Comparison of ENCODE assay signal across 8 cellular contexts in the genomic region with DNA sequence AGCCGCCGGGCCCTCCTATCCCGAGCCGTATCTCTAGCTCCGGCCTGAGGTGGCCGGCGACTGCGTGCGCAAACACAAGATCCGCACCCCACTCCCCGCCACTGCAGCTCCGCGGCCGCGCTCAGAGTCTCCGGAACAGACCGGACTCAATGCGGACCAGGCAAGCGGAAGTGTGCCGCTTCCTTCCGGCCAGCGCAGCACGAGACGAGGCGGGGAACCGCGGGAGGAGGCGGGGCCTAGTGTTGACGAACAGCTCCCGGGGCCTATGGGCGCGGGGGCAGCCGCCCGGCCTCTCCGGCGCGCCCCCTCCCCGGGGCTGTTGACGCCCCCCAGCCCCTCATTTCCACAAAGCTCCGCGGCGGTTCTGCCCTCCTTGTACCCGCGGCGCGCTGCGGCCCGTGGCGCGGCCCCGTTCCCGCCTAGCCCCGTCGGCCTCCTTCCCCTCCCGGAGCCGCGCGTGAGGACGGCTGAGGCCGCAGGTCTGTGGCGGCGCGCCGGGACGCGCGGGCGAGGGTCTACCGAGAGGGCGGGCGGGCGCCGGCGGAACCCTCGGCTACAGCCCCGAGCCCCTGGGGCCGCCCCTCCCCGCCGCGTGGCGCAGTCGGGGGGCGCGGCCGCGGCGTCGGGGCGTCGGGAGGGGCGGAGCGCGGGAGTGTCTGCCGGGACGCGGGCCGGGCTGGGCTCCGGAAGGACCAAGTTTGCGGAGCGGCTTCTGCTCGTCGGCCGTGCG. TPM values are rescaled to one million over a fixed set of nuclear protein-coding genes. Genes with fewer than 3 reads are reported as not detected.
DNase-seq lines count a peak whose midpoint lies in the region; ATAC-seq, FAIRE-seq and TF ChIP-seq lines count a peak whose summit lies in the region.

A gene with protein sequence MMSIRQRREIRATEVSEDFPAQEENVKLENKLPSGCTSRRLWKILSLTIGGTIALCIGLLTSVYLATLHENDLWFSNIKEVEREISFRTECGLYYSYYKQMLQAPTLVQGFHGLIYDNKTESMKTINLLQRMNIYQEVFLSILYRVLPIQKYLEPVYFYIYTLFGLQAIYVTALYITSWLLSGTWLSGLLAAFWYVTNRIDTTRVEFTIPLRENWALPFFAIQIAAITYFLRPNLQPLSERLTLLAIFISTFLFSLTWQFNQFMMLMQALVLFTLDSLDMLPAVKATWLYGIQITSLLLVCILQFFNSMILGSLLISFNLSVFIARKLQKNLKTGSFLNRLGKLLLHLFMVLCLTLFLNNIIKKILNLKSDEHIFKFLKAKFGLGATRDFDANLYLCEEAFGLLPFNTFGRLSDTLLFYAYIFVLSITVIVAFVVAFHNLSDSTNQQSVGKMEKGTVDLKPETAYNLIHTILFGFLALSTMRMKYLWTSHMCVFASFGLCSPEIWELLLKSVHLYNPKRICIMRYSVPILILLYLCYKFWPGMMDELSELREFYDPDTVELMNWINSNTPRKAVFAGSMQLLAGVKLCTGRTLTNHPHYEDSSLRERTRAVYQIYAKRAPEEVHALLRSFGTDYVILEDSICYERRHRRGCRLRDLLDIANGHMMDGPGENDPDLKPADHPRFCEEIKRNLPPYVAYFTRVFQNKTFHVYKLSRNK (plus strand): TSS at position 340 of the 730 bp plus-strand sequence. CDS start 2,484 bp downstream, outside the sequence.

- peak; percentile 78 for FAIRE-seq in G401.6 (lab: Jason Lieb, UNC)

- peaks cover 5% of the 10 kb centered on the region for H3K36me3 ChIP-seq in neural cell (ENCODE audit: insufficient read depth, low read length)

- H4K91ac ChIP-seq in H9 (ENCODE audit: insufficient read length, low read depth, low read length), result no peak within 1 kb of the TSS

- H3K27me3 Mint-ChIP-seq in H9 (ENCODE audit: low read depth), result no peaks in the 10 kb centered on the region
- no peaks in the 10 kb centered on the region for H3K27me3 Mint-ChIP-seq in stimulated activated naive CD8-positive, alpha-beta T cell treated with anti-CD3 and anti-CD28 coated beads, Interleukin-15, amount 100 ng/mL, for 72 hours

- no peak within 1 kb of the TSS for H2BK120ac ChIP-seq in H9 (ENCODE audit: low read depth, low read length, poor library complexity, severe bottlenecking)

- H4K20me1 ChIP-seq in H9 (ENCODE audit: control insufficient read depth, insufficient read depth, insufficient read length) (no peaks in the 10 kb centered on the region), neural cell (ENCODE audit: insufficient read depth) (no peaks in the 10 kb centered on the region)

- H2AFZ ChIP-seq in H9 (ENCODE audit: low read length) (no peak within 1 kb of the TSS), neural cell (ENCODE audit: low read depth, low read length) (peak within 1 kb of the TSS; percentile 89)

- H3K9me3 Mint-ChIP-seq in H9, result no peaks in the 10 kb centered on the region
- no peaks in the 10 kb centered on the region for H3K9me3 Mint-ChIP-seq in stimulated activated naive CD8-positive, alpha-beta T cell treated with anti-CD3 and anti-CD28 coated beads, Interleukin-15, amount 100 ng/mL, for 72 hours

- H3K27ac ChIP-seq in H9 (ENCODE audit: insufficient read length, low read depth, low read length) (peak within 1 kb of the TSS; percentile 40), neural cell (ENCODE audit: low read length) (peak within 1 kb of the TSS; percentile 83)

- peaks cover 8% of the 10 kb centered on the region for H3K23me2 ChIP-seq in H9 (ENCODE audit: insufficient read length, low read depth, low read length, poor library complexity, severe bottlenecking)

- H2AK5ac ChIP-seq in H9 (ENCODE audit: insufficient read length, low read length), result no peak within 1 kb of the TSS

- H3K18ac ChIP-seq in H9 (ENCODE audit: insufficient read length, low read depth, low read length), result peak within 1 kb of the TSS; percentile 77

- H3K27me3 ChIP-seq in H9 (ENCODE audit: insufficient read depth, low read length), result no peaks in the 10 kb centered on the region
- H3K27me3 ChIP-seq in neural cell (ENCODE audit: insufficient read depth, low read depth, low read length), result no peaks in the 10 kb centered on the region

- no peak within 1 kb of the TSS for H2BK15ac ChIP-seq in H9 (ENCODE audit: low read depth, low read length)

- ATAC-seq in stimulated activated naive CD8-positive, alpha-beta T cell treated with anti-CD3 and anti-CD28 coated beads, Interleukin-15, amount 100 ng/mL, for 72 hours, result peak; percentile 97

- H4K5ac ChIP-seq in H9 (ENCODE audit: insufficient read length, low read depth, low read length), result no peak within 1 kb of the TSS

- peak within 1 kb of the TSS; percentile 82 to 91 for H3K4me3 Mint-ChIP-seq in H9
- peak within 1 kb of the TSS; percentile 88 to 89 for H3K4me3 Mint-ChIP-seq in stimulated activated naive CD8-positive, alpha-beta T cell treated with anti-CD3 and anti-CD28 coated beads, Interleukin-15, amount 100 ng/mL, for 72 hours

- H3K36me3 Mint-ChIP-seq in H9 (ENCODE audit: insufficient read depth in 1 of 3, low read depth in 3 of 3), result peaks cover 18 to 31% (median 30%) of the 10 kb centered on the region in 3 experiments

- H2BK20ac ChIP-seq in H9 (ENCODE audit: low read depth, low read length, poor library complexity, severe bottlenecking), result no peak within 1 kb of the TSS

- peak within 1 kb of the TSS; percentile 88 for H3K14ac ChIP-seq in H9 (ENCODE audit: insufficient read depth, low read length)

- no peak within 1 kb of the TSS for H4K8ac ChIP-seq in H9 (replicated peaks; ENCODE audit: insufficient read length, low read depth, low read length)

- no peak within 1 kb of the TSS for H3K4ac ChIP-seq in H9 (ENCODE audit: low read depth, low read length)

- no peak within 1 kb of the TSS for H3K23ac ChIP-seq in H9 (ENCODE audit: insufficient read length, low read depth, low read length)

- H3K79me1 ChIP-seq in H9 (ENCODE audit: insufficient read depth, low read depth, low read length, poor library complexity, severe bottlenecking), result peaks cover 5% of the 10 kb centered on the region

- H3K9me2 ChIP-seq in neural cell (ENCODE audit: insufficient read depth, low read length), result no peaks in the 10 kb centered on the region

- no peaks in the 10 kb centered on the region for H3F3A ChIP-seq in neural cell (ENCODE audit: insufficient read depth, low read length, poor library complexity, severe bottlenecking)

- H3K9ac ChIP-seq in H9 (ENCODE audit: extremely low read depth, insufficient read length, low read length) (peak within 1 kb of the TSS; percentile 81), neural cell (ENCODE audit: low read length) (peak within 1 kb of the TSS; percentile 94)

- H3K79me2 ChIP-seq in H9 (ENCODE audit: insufficient read depth, low read length) (peaks cover 5% of the 10 kb centered on the region; the same call in 1 of the 2 replicates), neural cell (replicated peaks; ENCODE audit: insufficient read depth, low read length) (peaks cover 10% of the 10 kb centered on the region)

- WGBS in H9 (ENCODE audit: extremely low coverage, insufficient read length, low lambda C conversion rate), result no CpG with 5 or more reads among the region's 104 CpGs

- TF ChIP-seq CTCF in H9 (conservative IDR thresholded peaks at IDR 0.05) (no peak), foreskin fibroblast (IDR thresholded peaks at IDR 0.05; ENCODE audit: low read depth, low read length) (no peak), neural cell (IDR thresholded peaks at IDR 0.05; ENCODE audit: poor library complexity, severe bottlenecking) (no peak)

- TF ChIP-seq RAD21 in neural cell (conservative IDR thresholded peaks at IDR 0.05), result no peak

- H3K9me3 ChIP-seq in H9 (ENCODE audit: control insufficient read depth, low read depth, low read length), result no peaks in the 10 kb centered on the region
- H3K9me3 ChIP-seq in neural cell (ENCODE audit: low read length), result no peaks in the 10 kb centered on the region

- peak; percentile 17 for TF ChIP-seq EP300 in neural cell (conservative IDR thresholded peaks at IDR 0.05; ENCODE audit: poor library complexity, severe bottlenecking)

- H3K4me2 ChIP-seq in H9 (ENCODE audit: insufficient read depth, insufficient read length, low read length) (peak within 1 kb of the TSS; percentile 79), neural cell (ENCODE audit: low read length) (peak within 1 kb of the TSS; percentile 67)

- H3K4me3 ChIP-seq in foreskin fibroblast (ENCODE audit: low read depth in 1 of 2, low read length in 2 of 2) (peak within 1 kb of the TSS; percentile 85 to 87), neural cell (ENCODE audit: low read length) (peak within 1 kb of the TSS; percentile 94)

- DNase-seq in H9 (peak; percentile 94), M059J (ENCODE audit: low read depth) (peak; percentile 90), SHP77 treated with DMSO at 0.1 percent for 48 hours (lab: John Stamatoyannopoulos, UW) (peak; percentile 76), activated gamma-delta T cell treated with Interleukin-2 at 50 U/mL for 16 hours (peak; percentile 89), foreskin fibroblast (peak; percentile 90 to 97)
- DNase-seq in stimulated activated naive CD8-positive, alpha-beta T cell treated with anti-CD3 and anti-CD28 coated beads, Interleukin-15, amount 100 ng/mL, for 72 hours, result peak; percentile 92

- no peak within 1 kb of the TSS for H2BK12ac ChIP-seq in H9 (ENCODE audit: insufficient read length, low read depth, low read length)

- no peak within 1 kb of the TSS for H3K56ac ChIP-seq in H9 (ENCODE audit: insufficient read length, low read depth, low read length)

- H3K4me1 ChIP-seq in H9 (ENCODE audit: insufficient read depth, low read length), result peaks cover 7% of the 10 kb centered on the region; the same call in 1 of the 2 replicates

- peak within 1 kb of the TSS; percentile 92 to 97 (median 95) for H3K27ac Mint-ChIP-seq in H9
- H3K27ac Mint-ChIP-seq in stimulated activated naive CD8-positive, alpha-beta T cell treated with anti-CD3 and anti-CD28 coated beads, Interleukin-15, amount 100 ng/mL, for 72 hours, result peak within 1 kb of the TSS; percentile 96 to 98

- no peak within 1 kb of the TSS for H2BK5ac ChIP-seq in H9 (ENCODE audit: insufficient read length, low read length)

- H3T11ph ChIP-seq in H9 (ENCODE audit: low read length), result no peak within 1 kb of the TSS

- peaks cover 30 to 31% of the 10 kb centered on the region in 2 experiments for H3K4me1 Mint-ChIP-seq in H9
- peaks cover 45% of the 10 kb centered on the region for H3K4me1 Mint-ChIP-seq in stimulated activated naive CD8-positive, alpha-beta T cell treated with anti-CD3 and anti-CD28 coated beads, Interleukin-15, amount 100 ng/mL, for 72 hours

TF ChIP-seq in neural cell, 6 proteins besides CTCF, POLR2A, EP300 and RAD21 (continues in another document):
- TF ChIP-seq TAF1 (IDR thresholded peaks at IDR 0.05; ENCODE audit: low read depth) (peak; percentile 77), EZH2 (IDR thresholded peaks at IDR 0.05; ENCODE audit: borderline replicate concordance, insufficient read depth, low read length, poor library complexity, severe bottlenecking) (no peak), POLR2AphosphoS5 (IDR thresholded peaks at IDR 0.05) (peak; percentile 97), MXI1 (conservative IDR thresholded peaks at IDR 0.05; ENCODE audit: poor library complexity, severe bottlenecking) (peak; percentile 78)

RNA-seq across cellular contexts. Expression of the gene that starts here (rescaled TPM):
- total RNA-seq in H9 (2021), result 54.5 and 55.5 TPM in 2 replicates
- 8.0 and 17.3 TPM in 2 replicates for total RNA-seq in M059J (2014; rRNA removed; shearing (Covaris generic))
- polyA plus RNA-seq in neural cell, result 26.7 and 30.6 TPM in 2 replicates
- 41.9 and 44.1 TPM in 2 replicates for polyA minus RNA-seq in neural cell

Comparison
In these comparisons a context has a peak if more than half of its experiments do, and no peak if none do; other contexts are left out.
1. Peak in every context shown above with its lines: DNase-seq, ATAC-seq, H3K4me3 ChIP-seq and H3K27ac ChIP-seq.